In genomic region chr4:13543648-13544555, GRCh38 we compare ENCODE assay signal across 8 cellular contexts. TPM values are rescaled to one million over a fixed set of nuclear protein-coding genes. Genes with fewer than 3 reads are reported as not detected.
DNase-seq lines count a peak whose midpoint lies in the region; ATAC-seq and TF ChIP-seq lines count a peak whose summit lies in the region.

TSS of gene NKX3-2 (minus strand) at chr4:13544508. CDS start at chr4:13544414, 94 bp downstream.

- H3K9me2 ChIP-seq in neural cell (ENCODE audit: insufficient read depth, low read length) = no peaks in the 10 kb centered on the region

- no peaks in the 10 kb centered on the region for H4K20me1 ChIP-seq in neural cell (ENCODE audit: insufficient read depth)

- H3K36me3 ChIP-seq in SJSA1 (no peaks in the 10 kb centered on the region), esophagus squamous epithelium (no peaks in the 10 kb centered on the region), neural cell (ENCODE audit: insufficient read depth, low read length) (no peaks in the 10 kb centered on the region)

- no peak for TF ChIP-seq RAD21 in neural cell (conservative IDR thresholded peaks at IDR 0.05)

- H3K9me3 ChIP-seq in SJSA1 (replicated peaks) (no peaks in the 10 kb centered on the region), esophagus squamous epithelium (peaks cover 0 to 5% (median 0%) of the 10 kb centered on the region in 3 donors), neural cell (ENCODE audit: low read length) (peaks cover 3% of the 10 kb centered on the region)

- no peaks in the 10 kb centered on the region for H3K79me2 ChIP-seq in neural cell (replicated peaks; ENCODE audit: insufficient read depth, low read length)

- H3F3A ChIP-seq in neural cell (ENCODE audit: insufficient read depth, low read length, poor library complexity, severe bottlenecking) = no peaks in the 10 kb centered on the region

- H3K4me2 ChIP-seq in neural cell (ENCODE audit: low read length) = no peak within 1 kb of the TSS

- H2AFZ ChIP-seq in neural cell (ENCODE audit: low read depth, low read length) = no peak within 1 kb of the TSS

- H3K27ac ChIP-seq in SJSA1 (peak within 1 kb of the TSS; percentile 47; the same call in 1 of the 2 replicates), esophagus squamous epithelium (no peak within 1 kb of the TSS), neural cell (ENCODE audit: low read length) (no peak within 1 kb of the TSS)

- intact Hi-C loops in esophagus squamous epithelium (cut with DNase I) = no loop called here

- no peak for TF ChIP-seq EP300 in neural cell (conservative IDR thresholded peaks at IDR 0.05; ENCODE audit: poor library complexity, severe bottlenecking)

- TF ChIP-seq POLR2A in esophagus squamous epithelium (IDR thresholded peaks at IDR 0.05) = no peak

- peak; percentile 62 for DNase-seq in activated CD8-positive, alpha-beta memory T cell treated with anti-CD3 and anti-CD28 coated beads for 24 hours
- DNase-seq in activated CD8-positive, alpha-beta memory T cell treated with anti-CD3 and anti-CD28 coated beads, Interleukin-2, amount 50 U/mL, for 4 hours = no peak
- peak in 1 of 2 experiments; percentile 33 for DNase-seq in SJSA1 (ENCODE audit: low read depth in 1 of 2, low spot score in 2 of 2)
- no peak for DNase-seq in esophagus squamous epithelium (lab: John Stamatoyannopoulos, UW)
- DNase-seq in H4 (ENCODE audit: low spot score) = no peak
- DNase-seq in SKM-1 treated with dmso at 0.1 percent for 144 hours (lab: John Stamatoyannopoulos, UW; ENCODE audit: unreplicated experiment) = no peak

- H3K9ac ChIP-seq in neural cell (ENCODE audit: low read length) = no peak within 1 kb of the TSS

- H3K4me1 ChIP-seq in SJSA1 (replicated peaks) (peaks cover 10% of the 10 kb centered on the region; the same call in 1 of the 2 replicates), esophagus squamous epithelium (peaks cover 44 to 83% (median 49%) of the 10 kb centered on the region in 3 donors)

- H3K27me3 ChIP-seq in SJSA1 (replicated peaks) (no peaks in the 10 kb centered on the region), esophagus squamous epithelium (peaks cover 45 to 100% (median 86%) of the 10 kb centered on the region in 4 donors), neural cell (ENCODE audit: insufficient read depth, low read depth, low read length) (peaks cover 100% of the 10 kb centered on the region)

- WGBS in esophagus squamous epithelium, 2 donors = 30% methylated on average over 9 of the region's 103 CpGs; no CpG with 5 or more reads in 1 of the 2 donors

- peak within 1 kb of the TSS; percentile 57 for H3K4me3 ChIP-seq in SJSA1
- H3K4me3 ChIP-seq in esophagus squamous epithelium = peak within 1 kb of the TSS; percentile 41 to 76 (median 61)
- peak within 1 kb of the TSS; percentile 58 for H3K4me3 ChIP-seq in neural cell (ENCODE audit: low read length)

- no peak for ATAC-seq in HG02798 (IDR thresholded peaks at IDR 0.05; ENCODE audit: poor library complexity, unreplicated experiment)

- TF ChIP-seq CTCF in esophagus squamous epithelium (IDR thresholded peaks at IDR 0.05) (no peak), neural cell (IDR thresholded peaks at IDR 0.05; ENCODE audit: poor library complexity, severe bottlenecking) (no peak)

TF ChIP-seq in neural cell, 6 proteins besides CTCF, POLR2A, EP300 and RAD21:
- no peak for TF ChIP-seq MXI1 (conservative IDR thresholded peaks at IDR 0.05; ENCODE audit: poor library complexity, severe bottlenecking)
- TF ChIP-seq EZH2 (IDR thresholded peaks at IDR 0.05; ENCODE audit: borderline replicate concordance, insufficient read depth, low read length, poor library complexity, severe bottlenecking) = peak; percentile 91
TF ChIP-seq in neural cell: peak in this region for 1.

RNA-seq across cellular contexts. Expression of gene NKX3-2, which starts in this region (rescaled TPM):
- 2.8 and 3.1 TPM in 2 replicates for total RNA-seq in SJSA1 (2014; rRNA removed; shearing (Covaris generic))
- under 1 TPM in 2 of 4 donors, not detected in 2; 0.19 to 0.62 TPM for total RNA-seq in esophagus squamous epithelium
- polyA plus RNA-seq in neural cell = not detected in 2 replicates
- polyA minus RNA-seq in neural cell = not detected in 2 replicates
- total RNA-seq in H4 (2014; rRNA removed; shearing (Covaris generic)) = 0.04 and 0.66 TPM in 2 replicates
